Comparison of ENCODE assay signal across 13 cellular contexts in the genomic region with DNA sequence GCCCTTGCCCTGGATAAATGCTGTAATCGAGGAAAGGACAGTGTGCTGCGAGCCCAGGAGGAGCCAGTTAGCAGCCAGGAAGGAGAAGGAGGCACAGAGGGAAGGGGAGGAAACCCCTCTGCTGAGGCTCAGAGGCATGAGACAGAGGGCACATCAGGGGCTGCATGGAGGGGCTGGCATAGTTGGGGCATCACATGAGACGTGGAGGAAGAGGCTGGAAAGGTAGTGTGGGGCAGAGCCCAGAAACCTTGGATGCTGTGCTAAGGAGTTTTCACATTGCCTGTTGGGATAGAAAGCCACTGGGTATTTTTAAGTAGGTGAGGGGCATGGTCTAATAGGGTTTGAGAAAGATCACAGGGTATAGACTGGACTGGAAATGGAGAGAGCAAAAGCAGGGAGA. TPM values are rescaled to one million over a fixed set of nuclear protein-coding genes. Genes with fewer than 3 reads are reported as not detected.
DNase-seq lines count a peak whose midpoint lies in the region; ATAC-seq and TF ChIP-seq lines count a peak whose summit lies in the region.
"Had no signal": no experiment of that assay in that cellular context is flagged by ENCODE, and none has a peak within 500 bp of the region (broad histone marks: within the 10 kb centered on the region; RNA-seq: fewer than 3 reads in every experiment).

No MANE protein-coding gene starts in this region.

- peak overlapping the region in 1 of 2 donors; percentile 16 for H3K4me3 ChIP-seq in muscle layer of duodenum (ENCODE audit: low read depth in 1 of 2, low read length in 2 of 2)
- no peak overlapping the region for H3K4me3 ChIP-seq in testis
- no peak overlapping the region for H3K4me3 ChIP-seq in smooth muscle cell

- H3K27ac Mint-ChIP-seq in central memory CD8-positive, alpha-beta T cell (ENCODE audit: low read depth): peak overlapping the region; percentile 20

- no peak for DNase-seq in central memory CD8-positive, alpha-beta T cell (ENCODE audit: low spot score in 2 of 2)
- DNase-seq in testis: peak; percentile 6
- no peak for DNase-seq in NCI-H2227 treated with DMSO at 0.1 percent for 48 hours (lab: John Stamatoyannopoulos, UW)
- DNase-seq in smooth muscle cell (lab: John Stamatoyannopoulos, UW; ENCODE audit: unreplicated experiment): no peak
- DNase-seq in HEK293T (ENCODE audit: extremely low spot score): no peak
- DNase-seq: central memory CD4-positive, alpha-beta T cell; NCI-H1105; NCI-H226; stimulated activated CD4-positive, alpha-beta T cell treated with anti-CD3 and anti-CD28 coated beads, Interleukin-12 subunit alpha, Interleukin-12 subunit beta, amount 100 ng/mL, for 4 hours had no signal

- no peaks in the 10 kb centered on the region for H3K36me3 ChIP-seq in KOPT-K1 (ENCODE audit: insufficient read depth, low read length)
- H3K36me3 ChIP-seq in muscle layer of duodenum (ENCODE audit: control insufficient read depth in 1 of 2, insufficient read depth in 2 of 2, low read length in 2 of 2): no peaks in the 10 kb centered on the region
- H3K36me3 ChIP-seq in testis (ENCODE audit: low read depth, missing control alignments): no peaks in the 10 kb centered on the region
- no peaks in the 10 kb centered on the region for H3K36me3 ChIP-seq in smooth muscle cell (ENCODE audit: low read depth)

- no peaks in the 10 kb centered on the region for H3K27me3 Mint-ChIP-seq in central memory CD8-positive, alpha-beta T cell

- H3K9me3 ChIP-seq in KOPT-K1 (ENCODE audit: insufficient read depth, low read length, poor library complexity, severe bottlenecking): no peaks in the 10 kb centered on the region
- H3K9me3 ChIP-seq in muscle layer of duodenum (ENCODE audit: control insufficient read depth in 1 of 2, low read length in 2 of 2): no peaks in the 10 kb centered on the region
- H3K9me3 ChIP-seq in testis: no peaks in the 10 kb centered on the region
- no peaks in the 10 kb centered on the region for H3K9me3 ChIP-seq in smooth muscle cell (replicated peaks; ENCODE audit: low read depth)

- no peaks in the 10 kb centered on the region for H3K4me1 Mint-ChIP-seq in central memory CD8-positive, alpha-beta T cell

- no peaks in the 10 kb centered on the region for H4K20me1 ChIP-seq in smooth muscle cell (ENCODE audit: low read depth)

- H3K79me2 ChIP-seq in smooth muscle cell (ENCODE audit: low read depth): no peaks in the 10 kb centered on the region

- TF ChIP-seq CTCF in testis (IDR thresholded peaks at IDR 0.05): no peak
- TF ChIP-seq CTCF in smooth muscle cell (IDR thresholded peaks at IDR 0.05; ENCODE audit: borderline replicate concordance, insufficient read depth, poor library complexity, severe bottlenecking): no peak

- H3K9ac ChIP-seq in smooth muscle cell (ENCODE audit: low read depth): no peak overlapping the region

- no peak for ATAC-seq in central memory CD8-positive, alpha-beta T cell (replicated peaks; ENCODE audit: extremely low read depth, poor library complexity, severe bottlenecking)

- H3K36me3 Mint-ChIP-seq in central memory CD8-positive, alpha-beta T cell (ENCODE audit: insufficient read depth): no peaks in the 10 kb centered on the region

- intact Hi-C loops in testis (cut with DNase I; ENCODE audit: low total_unique reads): no loop called here

- no peaks in the 10 kb centered on the region for H3K27me3 ChIP-seq in muscle layer of duodenum (ENCODE audit: low read depth, low read length)
- no peaks in the 10 kb centered on the region for H3K27me3 ChIP-seq in testis
- no peaks in the 10 kb centered on the region for H3K27me3 ChIP-seq in smooth muscle cell (ENCODE audit: low read depth)

- no peak overlapping the region for H3K4me3 Mint-ChIP-seq in central memory CD8-positive, alpha-beta T cell

- H3F3A ChIP-seq in smooth muscle cell (ENCODE audit: low read depth): no peaks in the 10 kb centered on the region

- no peak overlapping the region for H2AFZ ChIP-seq in smooth muscle cell (ENCODE audit: low read depth)

- CTCF ChIA-PET in HEK293T (lab: Yijun Ruan, JAX): no interaction called here

- H3K4me1 ChIP-seq in muscle layer of duodenum (ENCODE audit: control insufficient read depth in 1 of 2, insufficient read depth in 2 of 2, low read length in 2 of 2): peaks cover 10 to 30% of the 10 kb centered on the region in 2 donors
- peaks cover 12% of the 10 kb centered on the region for H3K4me1 ChIP-seq in testis
- H3K4me1 ChIP-seq in smooth muscle cell (ENCODE audit: low read depth): peaks cover 9% of the 10 kb centered on the region

- POLR2A ChIA-PET in HEK293T (lab: Yijun Ruan, JAX): no interaction called here

- H3K9me3 Mint-ChIP-seq in central memory CD8-positive, alpha-beta T cell: no peaks in the 10 kb centered on the region

- no peak for TF ChIP-seq POLR2A in testis (IDR thresholded peaks at IDR 0.05)

- 85 to 86% methylated on average over 3 of the region's 3 CpGs for WGBS in testis, 2 donors
- WGBS in smooth muscle cell (ENCODE audit: low lambda C conversion rate): 95% methylated on average over 3 of the region's 3 CpGs

- no peak overlapping the region for H3K4me2 ChIP-seq in smooth muscle cell

- H3K27ac ChIP-seq in KOPT-K1 (ENCODE audit: low read depth, low read length, poor library complexity, severe bottlenecking) (peak overlapping the region; percentile 53), muscle layer of duodenum (ENCODE audit: low read length) (peak overlapping the region; percentile 70), testis (no peak overlapping the region), smooth muscle cell (ENCODE audit: low read depth) (no peak overlapping the region)
- H3K27ac ChIP-seq: C4-2B had no signal

TF ChIP-seq in HEK293T, 16 proteins besides CTCF, POLR2A, EP300 and RAD21:
- TF ChIP-seq NFRKB (IDR thresholded peaks at IDR 0.05): no peak
- no peak for TF ChIP-seq ZNF384 (IDR thresholded peaks at IDR 0.05)
- no peak for TF ChIP-seq BHLHE40 (IDR thresholded peaks at IDR 0.05; ENCODE audit: borderline replicate concordance)
- TF ChIP-seq, protein P1, sequence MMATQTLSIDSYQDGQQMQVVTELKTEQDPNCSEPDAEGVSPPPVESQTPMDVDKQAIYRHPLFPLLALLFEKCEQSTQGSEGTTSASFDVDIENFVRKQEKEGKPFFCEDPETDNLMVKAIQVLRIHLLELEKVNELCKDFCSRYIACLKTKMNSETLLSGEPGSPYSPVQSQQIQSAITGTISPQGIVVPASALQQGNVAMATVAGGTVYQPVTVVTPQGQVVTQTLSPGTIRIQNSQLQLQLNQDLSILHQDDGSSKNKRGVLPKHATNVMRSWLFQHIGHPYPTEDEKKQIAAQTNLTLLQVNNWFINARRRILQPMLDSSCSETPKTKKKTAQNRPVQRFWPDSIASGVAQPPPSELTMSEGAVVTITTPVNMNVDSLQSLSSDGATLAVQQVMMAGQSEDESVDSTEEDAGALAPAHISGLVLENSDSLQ (IDR thresholded peaks at IDR 0.05): no peak
- TF ChIP-seq FOXM1 (IDR thresholded peaks at IDR 0.05; ENCODE audit: borderline replicate concordance): no peak
- TF ChIP-seq ARNT (IDR thresholded peaks at IDR 0.05): no peak
- TF ChIP-seq ELF4 (IDR thresholded peaks at IDR 0.05): no peak
- no peak for TF ChIP-seq HDGF (IDR thresholded peaks at IDR 0.05; ENCODE audit: borderline replicate concordance)
- TF ChIP-seq SP1 (IDR thresholded peaks at IDR 0.05): no peak
- TF ChIP-seq CTBP1 (IDR thresholded peaks at IDR 0.05; ENCODE audit: borderline replicate concordance): no peak
- no peak for TF ChIP-seq LEF1 (IDR thresholded peaks at IDR 0.05; ENCODE audit: borderline replicate concordance)
- no peak for TF ChIP-seq L3MBTL2 (conservative IDR thresholded peaks at IDR 0.05)
- no peak for TF ChIP-seq TARDBP (IDR thresholded peaks at IDR 0.05)
- no peak for TF ChIP-seq SUZ12 (IDR thresholded peaks at IDR 0.05)
- TF ChIP-seq FOXK2 (IDR thresholded peaks at IDR 0.05): no peak

RNA-seq across cellular contexts. Expression of a gene that starts 32.9 kb away (rescaled TPM):
- total RNA-seq in testis (1 to 10 TPM; 2.4 TPM), smooth muscle cell (13.3 and 16.1 TPM in 2 replicates)
- polyA plus RNA-seq in testis (ENCODE audit: insufficient read depth, low read depth, low replicate concordance) (30.7 TPM), smooth muscle cell (18.7 and 20.2 TPM in 2 replicates)
- total RNA-seq: OCI-LY7 had no signal

Comparison
In these comparisons a context has a peak if more than half of its experiments do, and no peak if none do; other contexts are left out.
1. H3K27ac ChIP-seq: peak in KOPT-K1 (single experiment) and muscle layer of duodenum (single experiment); none in testis (0 of 2) and smooth muscle cell (single experiment).